ENCODE assay signal across 10 cellular contexts in the genomic region with DNA sequence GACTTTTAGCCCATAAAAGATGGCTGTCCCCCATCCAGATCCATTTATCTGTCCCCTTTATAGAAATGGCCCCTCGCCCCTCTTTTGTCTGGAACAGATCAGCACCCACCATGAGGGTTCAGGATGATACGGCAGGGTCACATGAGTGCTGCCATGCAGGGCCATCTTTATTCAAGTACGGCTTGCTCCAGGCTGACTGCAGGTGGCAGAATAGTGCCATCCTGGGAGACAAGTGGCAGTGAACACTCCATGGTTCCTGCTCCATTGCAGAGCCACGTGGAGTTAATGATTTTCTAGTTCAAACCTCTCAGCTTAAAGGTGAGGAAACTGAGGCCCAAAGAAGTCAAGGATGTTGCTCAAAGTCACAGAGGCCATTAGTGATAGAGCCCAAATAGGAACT.
DNase-seq lines count a peak whose midpoint lies in the region; ATAC-seq, FAIRE-seq and TF ChIP-seq lines count a peak whose summit lies in the region.
"Had no signal": no experiment of that assay in that cellular context is flagged by ENCODE, and none has a peak within 500 bp of the region (broad histone marks: within the 10 kb centered on the region; RNA-seq: fewer than 3 reads in every experiment).

No MANE protein-coding gene starts in this region.

- no peak overlapping the region for H3K27ac ChIP-seq in vagina

- FAIRE-seq in GM12891 (lab: Jason Lieb, UNC): peak; percentile 43

- no peaks in the 10 kb centered on the region for H3K9me3 ChIP-seq in vagina
- H3K9me3 ChIP-seq: mucosa of descending colon had no signal

- peak; percentile 51 for DNase-seq in AG20443 (ENCODE audit: low spot score)
- no peak for DNase-seq in GM12891 (ENCODE audit: insufficient read length, low spot score)
- peak; percentile 26 for DNase-seq in RPMI7951 (ENCODE audit: low read depth)
- peak; percentile 43 for DNase-seq in iPS-NIHi11 (ENCODE audit: low spot score)
- no peak for DNase-seq in dedifferentiated amniotic fluid mesenchymal stem cell (ENCODE audit: extremely low spot score)
- DNase-seq in OCI-M1 (lab: John Stamatoyannopoulos, UW): no peak
- no peak for DNase-seq in vagina (ENCODE audit: extremely low spot score in 2 of 2)
- DNase-seq: mucosa of descending colon; stimulated activated naive B cell treated with anti-CD40 and anti-IgM and Interleukin-4, amounts not matched to agents 10 μg/mL and 1 μg/mL and 100 μg/mL, for 72 hours had no signal

- no peaks in the 10 kb centered on the region for H3K4me1 ChIP-seq in vagina

- intact Hi-C loops in vagina (cut with DNase I): no loop called here

- ATAC-seq in GM18867 (IDR thresholded peaks at IDR 0.05; ENCODE audit: unreplicated experiment): no peak
- ATAC-seq: mucosa of descending colon had no signal

- TF ChIP-seq POLR2A in GM12891 (IDR thresholded peaks at IDR 0.05; ENCODE audit: low read depth, low read length) (no peak), vagina (IDR thresholded peaks at IDR 0.05) (no peak)

- no peaks in the 10 kb centered on the region for H3K27me3 ChIP-seq in vagina

- TF ChIP-seq CTCF in vagina (IDR thresholded peaks at IDR 0.05): no peak

- no peak overlapping the region for H3K4me3 ChIP-seq in vagina
- H3K4me3 ChIP-seq: mucosa of descending colon had no signal

- H3K36me3 ChIP-seq in vagina: no peaks in the 10 kb centered on the region

TF ChIP-seq in GM12891, 5 proteins besides CTCF, POLR2A, EP300 and RAD21:
- TF ChIP-seq TAF1 (IDR thresholded peaks at IDR 0.05; ENCODE audit: low read depth, low read length) (no peak), PAX5 (IDR thresholded peaks at IDR 0.05; ENCODE audit: insufficient read depth, low read length, severe bottlenecking) (no peak), SPI1 (IDR thresholded peaks at IDR 0.05; ENCODE audit: low read depth, low read length) (no peak), POLR2AphosphoS5 (IDR thresholded peaks at IDR 0.05; ENCODE audit: low read depth, low read length) (no peak), POU2F2 (IDR thresholded peaks at IDR 0.05; ENCODE audit: low read depth, low read length) (no peak)
TF ChIP-seq in GM12891: peak in this region for 0.

Comparison
In these comparisons a context has a peak if more than half of its experiments do, and no peak if none do; other contexts are left out.
1. DNase-seq: peak in AG20443 (single experiment), RPMI7951 (single experiment) and iPS-NIHi11 (single experiment); none in GM12891 (single experiment), dedifferentiated amniotic fluid mesenchymal stem cell (single experiment), OCI-M1 (single experiment) and vagina (0 of 2).